Comparison of ENCODE assay signal across 6 cellular contexts in genomic region chr2:128268145-128268544, GRCh38. TPM values are rescaled to one million over a fixed set of nuclear protein-coding genes. Genes with fewer than 3 reads are reported as not detected.
DNase-seq lines count a peak whose midpoint lies in the region; ATAC-seq, FAIRE-seq and TF ChIP-seq lines count a peak whose summit lies in the region.
"Not testable (repeated sequence)": the region's sequence is repeated elsewhere in the genome, so short reads cannot be mapped to it uniquely, and the experiment has no call there.

No MANE protein-coding gene starts in this region.

- not testable (repeated sequence) for TF ChIP-seq CTCF in coronary artery (IDR thresholded peaks at IDR 0.05); HepG2 (CRISPR knock-in tag; IDR thresholded peaks at IDR 0.05)

- H3K9me3 ChIP-seq in HepG2 (ENCODE audit: low read length): not testable (repeated sequence)

- not testable (repeated sequence) for TF ChIP-seq EP300 in HepG2 (IDR thresholded peaks at IDR 0.05; ENCODE audit: low read depth in 2 of 2, low read length in 2 of 2); HepG2 (CRISPR knock-in tag; IDR thresholded peaks at IDR 0.05; ENCODE audit: borderline replicate concordance)

- in situ Hi-C loops in HepG2 (cut with HindIII; ENCODE audit: extremely low pct_ligation_motif_present, low pct_unique_long_range_greater_than_20kb): not testable (repeated sequence)

- CTCF ChIA-PET in HepG2 (lab: Yijun Ruan, JAX; ENCODE audit: low intra/inter-chr PET ratio, low total read pairs): not testable (repeated sequence)

- not testable (repeated sequence) for BruUV-seq in HepG2 (replicated peaks; lab: Mats Ljungman, UMichigan)

- not testable (repeated sequence) for ATAC-seq in Right ventricle myocardium superior (ENCODE audit: poor library complexity); HepG2

- DNase-seq in activated CD8-positive, alpha-beta memory T cell treated with anti-CD3 and anti-CD28 coated beads for 24 hours: peak; percentile 41
- peak; percentile 35 for DNase-seq in coronary artery (ENCODE audit: low spot score)
- DNase-seq in Right ventricle myocardium superior: peak; percentile 33
- DNase-seq in HepG2 (ENCODE audit: low spot score); urothelium cell line (ENCODE audit: low spot score): not testable (repeated sequence)
- peak; percentile 65 for DNase-seq in posterior vena cava (ENCODE audit: low spot score)

- TF ChIP-seq POLR2A in HepG2 (IDR thresholded peaks at IDR 0.05; ENCODE audit: insufficient read depth in 1 of 2, low read depth in 2 of 2, low read length in 2 of 2): not testable (repeated sequence)

- H2AFZ ChIP-seq in HepG2 (ENCODE audit: low read length): not testable (repeated sequence)

- not testable (repeated sequence) for H3K4me3 ChIP-seq in coronary artery; HepG2 (replicated peaks in 1 of 3; ENCODE audit: insufficient read depth in 1 of 3, low read depth in 2 of 3, low read length in 3 of 3)

- intact Hi-C loops in Right ventricle myocardium superior (cut with DNase I); HepG2 (cut with micrococcal nuclease; ENCODE audit: unreplicated experiment); posterior vena cava (cut with DNase I): not testable (repeated sequence)

- H3K27me3 ChIP-seq in HepG2 (ENCODE audit: control insufficient read depth in 1 of 2, insufficient read depth in 2 of 2, low read length in 2 of 2): not testable (repeated sequence)

- H3K4me2 ChIP-seq in HepG2 (ENCODE audit: low read depth, low read length): not testable (repeated sequence)

- H3K36me3 ChIP-seq in HepG2 (replicated peaks in 1 of 2; ENCODE audit: control insufficient read depth in 1 of 2, insufficient read depth in 2 of 2, low read length in 2 of 2): peaks cover 25 to 41% of the 10 kb centered on the region in 2 experiments; a peak in 4 of 5 replicates

- POLR2A ChIA-PET in HepG2 (lab: Yijun Ruan, JAX): not testable (repeated sequence)

- H3K4me1 ChIP-seq in HepG2 (ENCODE audit: insufficient read depth, low read length): peaks cover 35% of the 10 kb centered on the region

- peaks cover 18% of the 10 kb centered on the region for H3K79me2 ChIP-seq in HepG2 (ENCODE audit: insufficient read depth, low read length)

- not testable (repeated sequence) for TF ChIP-seq RAD21 in HepG2 (CRISPR knock-in tag; IDR thresholded peaks at IDR 0.05)

- H4K20me1 ChIP-seq in HepG2 (ENCODE audit: insufficient read depth, low read length): peaks cover 28% of the 10 kb centered on the region; the same call in 1 of the 2 replicates

- FAIRE-seq in HepG2 (lab: Jason Lieb, UNC): not testable (repeated sequence)
- FAIRE-seq in urothelium cell line (lab: Jason Lieb, UNC): peak; percentile 79

- 97% methylated on average over 33 of the region's 38 CpGs for WGBS in HepG2 (ENCODE audit: low lambda C conversion rate)

- not testable (repeated sequence) for H3K9ac ChIP-seq in HepG2 (ENCODE audit: insufficient read depth, low read depth, low read length)

- not testable (repeated sequence) for H3K27ac ChIP-seq in coronary artery; HepG2 (ENCODE audit: extremely low read length, insufficient read depth, low read length)

TF ChIP-seq in HepG2, 621 proteins besides CTCF, POLR2A, EP300 and RAD21:
- 0 out of 2 replicates have a peak, but pooled peaks have one; percentile 6 for TF ChIP-seq ZNF687 (CRISPR knock-in tag; IDR thresholded peaks at IDR 0.05)

RNA-seq across cellular contexts. Expression of gene HS6ST1, which starts 50.5 kb away (rescaled TPM):
- 35.1 TPM for total RNA-seq in Right ventricle myocardium superior
- 68.4 and 84.6 TPM in 2 replicates for total RNA-seq in HepG2 (2016; rRNA removed; fragmentation: Illumina TruSeq; extraction: Trizol)
- total RNA-seq in HepG2 (2016; cell fraction: cytosol; rRNA removed; fragmentation: Illumina TruSeq; extraction: Trizol; ENCODE audit: low read depth): 8.0 TPM in 2 replicates
- total RNA-seq in HepG2 (2016; cell fraction: insoluble cytoplasmic fraction; rRNA removed; fragmentation: Illumina TruSeq; extraction: Trizol): 60.2 and 86.4 TPM in 2 replicates
- 38.4 and 40.3 TPM in 2 replicates for total RNA-seq in HepG2 (2016; cell fraction: membrane; rRNA removed; fragmentation: Illumina TruSeq; extraction: Trizol)
- 59.1 and 66.3 TPM in 2 replicates for total RNA-seq in HepG2 (2016; cell fraction: nucleus; rRNA removed; fragmentation: Illumina TruSeq; extraction: Trizol)
- polyA plus RNA-seq in HepG2 (2011; rRNA removed): 34.5 and 42.2 TPM in 2 replicates
- 35.2 and 53.7 TPM in 2 replicates for polyA plus RNA-seq in HepG2 (2011; cell fraction: cytosol; rRNA removed)
- polyA plus RNA-seq in HepG2 (2011; cell fraction: nucleus; rRNA removed): 38.8 and 44.3 TPM in 2 replicates
- polyA plus RNA-seq in HepG2 (2012): 50.2 and 79.5 TPM in 2 replicates
- 5.2 and 5.6 TPM in 2 replicates for polyA plus RNA-seq in HepG2 (2016; cell fraction: cytosol; fragmentation: Illumina TruSeq; extraction: Trizol; ENCODE audit: low read depth)
- polyA plus RNA-seq in HepG2 (2016; cell fraction: insoluble cytoplasmic fraction; fragmentation: Illumina TruSeq; extraction: Trizol; ENCODE audit: low read depth): 70.3 and 83.1 TPM in 2 replicates
- 24.6 and 27.0 TPM in 2 replicates for polyA plus RNA-seq in HepG2 (2016; cell fraction: membrane; fragmentation: Illumina TruSeq; extraction: Trizol; ENCODE audit: low read depth)
- polyA plus RNA-seq in HepG2 (2016; cell fraction: nucleus; fragmentation: Illumina TruSeq; extraction: Trizol; ENCODE audit: insufficient read depth, low read depth): 106 and 113 TPM in 2 replicates
- 7.6 and 148 TPM in 2 replicates for polyA minus RNA-seq in HepG2 (2011; rRNA and poly(A)+ RNA removed; ENCODE audit: low replicate concordance)
- polyA minus RNA-seq in HepG2 (2011; cell fraction: cytosol; rRNA and poly(A)+ RNA removed): 47.4 and 52.3 TPM in 2 replicates
- polyA minus RNA-seq in HepG2 (2011; cell fraction: nucleus; rRNA and poly(A)+ RNA removed): 39.0 and 60.8 TPM in 2 replicates
- 10 to 100 TPM; 16.9 to 22.4 TPM for total RNA-seq in posterior vena cava
